In genomic region chr15:47987461-47987860, GRCh38 we compare ENCODE assay signal across 10 cellular contexts.
DNase-seq lines count a peak whose midpoint lies in the region; ATAC-seq and TF ChIP-seq lines count a peak whose summit lies in the region.
"Had no signal": no experiment of that assay in that cellular context is flagged by ENCODE, and none has a peak within 500 bp of the region (broad histone marks: within the 10 kb centered on the region; RNA-seq: fewer than 3 reads in every experiment).

No MANE protein-coding gene starts in this region.

- TF ChIP-seq CTCF in epithelial cell of proximal tubule (conservative IDR thresholded peaks at IDR 0.05; ENCODE audit: low read depth, low read length) = no peak

- H3K4me1 ChIP-seq in BLaER1 = peaks cover 8% of the 10 kb centered on the region

- DNase-seq in epithelial cell of proximal tubule (ENCODE audit: low read depth) (peak; percentile 20), kidney glomerular epithelial cell (lab: John Stamatoyannopoulos, UW) (no peak), NCI-H1092 treated with DMSO at 0.1 percent for 48 hours (lab: John Stamatoyannopoulos, UW) (no peak), cerebellum (ENCODE audit: low spot score) (no peak), activated T-cell treated with anti-CD3 and anti-CD28 coated beads for 4 hours (no peak)
- DNase-seq: 8988T had no signal

- peak overlapping the region; percentile 22 for H3K4me2 ChIP-seq in BLaER1

- peak; percentile 18 for ATAC-seq in GM19452 (IDR thresholded peaks at IDR 0.05; ENCODE audit: unreplicated experiment)
- ATAC-seq in HG02938 (IDR thresholded peaks at IDR 0.05; ENCODE audit: unreplicated experiment) = peak; percentile 7

- no peaks in the 10 kb centered on the region for H3K9me3 ChIP-seq in BLaER1

- no peaks in the 10 kb centered on the region for H4K20me1 ChIP-seq in BLaER1

- no peaks in the 10 kb centered on the region for H3K27me3 ChIP-seq in BLaER1

- no peak overlapping the region for H3K9ac ChIP-seq in BLaER1

- H3K27ac ChIP-seq in BLaER1 = no peak overlapping the region
- H3K27ac ChIP-seq: C4-2B had no signal

- no peaks in the 10 kb centered on the region for H3K36me3 ChIP-seq in BLaER1

- no peak overlapping the region for H3K4me3 ChIP-seq in BLaER1
- no peak overlapping the region for H3K4me3 ChIP-seq in epithelial cell of proximal tubule (ENCODE audit: low read depth, low read length)
